Comparison of ENCODE assay signal across 8 cellular contexts in the genomic region with DNA sequence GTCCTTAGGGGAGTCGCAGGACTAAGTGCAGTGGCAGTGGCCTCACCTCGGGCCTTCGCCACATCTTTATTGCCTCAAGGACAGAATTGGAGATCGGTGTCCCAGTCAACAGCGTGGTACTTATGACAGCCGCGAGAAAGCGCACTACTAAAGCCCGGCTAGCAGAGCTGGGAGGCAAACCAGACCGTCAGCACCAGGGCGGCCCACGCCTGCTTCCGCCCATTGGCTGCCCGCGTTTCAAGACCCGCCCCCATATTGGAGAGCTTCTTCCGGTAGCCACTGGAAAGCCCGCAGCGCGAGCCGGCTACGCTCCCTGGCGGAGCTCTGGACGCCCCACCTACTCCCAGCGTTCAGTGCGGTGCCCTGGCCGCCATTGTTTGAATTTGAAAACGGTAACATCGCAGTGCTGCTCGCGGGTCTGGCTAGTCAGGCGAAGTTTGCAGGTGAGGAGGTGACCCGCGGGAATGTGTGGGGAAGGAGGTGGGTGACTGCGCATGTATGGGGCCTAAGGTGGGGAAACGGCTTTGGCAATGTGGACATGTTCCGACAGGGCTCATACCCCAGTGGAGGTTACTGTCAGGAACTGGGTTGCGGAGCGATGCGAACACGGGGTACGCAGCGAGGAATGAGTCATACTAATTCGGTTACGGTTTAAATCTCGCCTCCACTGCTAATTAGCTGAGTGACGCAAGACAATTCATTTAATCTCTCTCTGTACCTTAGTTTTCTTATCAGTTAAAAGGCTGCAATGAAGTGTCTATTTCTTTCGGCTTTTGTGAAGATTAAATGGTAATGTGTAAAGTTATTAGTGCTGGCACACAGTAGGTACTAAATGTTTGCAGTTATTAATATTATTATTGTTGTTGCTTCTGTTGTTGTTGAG.
DNase-seq lines count a peak whose midpoint lies in the region; ATAC-seq and FAIRE-seq lines count a peak whose summit lies in the region.

A gene with protein sequence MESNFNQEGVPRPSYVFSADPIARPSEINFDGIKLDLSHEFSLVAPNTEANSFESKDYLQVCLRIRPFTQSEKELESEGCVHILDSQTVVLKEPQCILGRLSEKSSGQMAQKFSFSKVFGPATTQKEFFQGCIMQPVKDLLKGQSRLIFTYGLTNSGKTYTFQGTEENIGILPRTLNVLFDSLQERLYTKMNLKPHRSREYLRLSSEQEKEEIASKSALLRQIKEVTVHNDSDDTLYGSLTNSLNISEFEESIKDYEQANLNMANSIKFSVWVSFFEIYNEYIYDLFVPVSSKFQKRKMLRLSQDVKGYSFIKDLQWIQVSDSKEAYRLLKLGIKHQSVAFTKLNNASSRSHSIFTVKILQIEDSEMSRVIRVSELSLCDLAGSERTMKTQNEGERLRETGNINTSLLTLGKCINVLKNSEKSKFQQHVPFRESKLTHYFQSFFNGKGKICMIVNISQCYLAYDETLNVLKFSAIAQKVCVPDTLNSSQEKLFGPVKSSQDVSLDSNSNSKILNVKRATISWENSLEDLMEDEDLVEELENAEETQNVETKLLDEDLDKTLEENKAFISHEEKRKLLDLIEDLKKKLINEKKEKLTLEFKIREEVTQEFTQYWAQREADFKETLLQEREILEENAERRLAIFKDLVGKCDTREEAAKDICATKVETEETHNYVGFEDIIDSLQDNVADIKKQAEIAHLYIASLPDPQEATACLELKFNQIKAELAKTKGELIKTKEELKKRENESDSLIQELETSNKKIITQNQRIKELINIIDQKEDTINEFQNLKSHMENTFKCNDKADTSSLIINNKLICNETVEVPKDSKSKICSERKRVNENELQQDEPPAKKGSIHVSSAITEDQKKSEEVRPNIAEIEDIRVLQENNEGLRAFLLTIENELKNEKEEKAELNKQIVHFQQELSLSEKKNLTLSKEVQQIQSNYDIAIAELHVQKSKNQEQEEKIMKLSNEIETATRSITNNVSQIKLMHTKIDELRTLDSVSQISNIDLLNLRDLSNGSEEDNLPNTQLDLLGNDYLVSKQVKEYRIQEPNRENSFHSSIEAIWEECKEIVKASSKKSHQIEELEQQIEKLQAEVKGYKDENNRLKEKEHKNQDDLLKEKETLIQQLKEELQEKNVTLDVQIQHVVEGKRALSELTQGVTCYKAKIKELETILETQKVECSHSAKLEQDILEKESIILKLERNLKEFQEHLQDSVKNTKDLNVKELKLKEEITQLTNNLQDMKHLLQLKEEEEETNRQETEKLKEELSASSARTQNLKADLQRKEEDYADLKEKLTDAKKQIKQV (N-terminal part only) (plus strand): TSS at position 353 of the 883 bp plus-strand sequence. CDS start 3,705 bp downstream, outside the sequence.

- ATAC-seq in GM19043 (IDR thresholded peaks at IDR 0.05; ENCODE audit: low read depth, unreplicated experiment) (peak; percentile 97), HG03378 (IDR thresholded peaks at IDR 0.05; ENCODE audit: unreplicated experiment) (peak; percentile 91)
- peak; percentile 97 for ATAC-seq in activated CD4-positive, CD25-positive, alpha-beta regulatory T cell treated with anti-CD3 and anti-CD28 coated beads, Interleukin-2, amount 50 U/mL, for 24 hours

- DNase-seq in AML-193 (lab: John Stamatoyannopoulos, UW) (peak; percentile 94 to 95), NCI-H446 treated with DMSO at 0.1 percent for 48 hours (lab: John Stamatoyannopoulos, UW) (peak; percentile 89), cerebellar nuclear complex (lab: John Stamatoyannopoulos, UW) (peak; percentile 73 to 95)
- DNase-seq in stimulated activated CD4-positive, alpha-beta T cell treated with anti-CD3 and anti-CD28 coated beads, Interleukin-12 subunit alpha, Interleukin-12 subunit beta, amount 100 ng/mL, for 4 hours: peak; percentile 91

- FAIRE-seq in islet of Langerhans (lab: Jason Lieb, UNC): peak; percentile 90

Comparison
In these comparisons a context has a peak if more than half of its experiments do, and no peak if none do; other contexts are left out.
1. Peak in every context shown above with its lines: DNase-seq and ATAC-seq.